ENCODE assay signal across 8 cellular contexts in the genomic region with DNA sequence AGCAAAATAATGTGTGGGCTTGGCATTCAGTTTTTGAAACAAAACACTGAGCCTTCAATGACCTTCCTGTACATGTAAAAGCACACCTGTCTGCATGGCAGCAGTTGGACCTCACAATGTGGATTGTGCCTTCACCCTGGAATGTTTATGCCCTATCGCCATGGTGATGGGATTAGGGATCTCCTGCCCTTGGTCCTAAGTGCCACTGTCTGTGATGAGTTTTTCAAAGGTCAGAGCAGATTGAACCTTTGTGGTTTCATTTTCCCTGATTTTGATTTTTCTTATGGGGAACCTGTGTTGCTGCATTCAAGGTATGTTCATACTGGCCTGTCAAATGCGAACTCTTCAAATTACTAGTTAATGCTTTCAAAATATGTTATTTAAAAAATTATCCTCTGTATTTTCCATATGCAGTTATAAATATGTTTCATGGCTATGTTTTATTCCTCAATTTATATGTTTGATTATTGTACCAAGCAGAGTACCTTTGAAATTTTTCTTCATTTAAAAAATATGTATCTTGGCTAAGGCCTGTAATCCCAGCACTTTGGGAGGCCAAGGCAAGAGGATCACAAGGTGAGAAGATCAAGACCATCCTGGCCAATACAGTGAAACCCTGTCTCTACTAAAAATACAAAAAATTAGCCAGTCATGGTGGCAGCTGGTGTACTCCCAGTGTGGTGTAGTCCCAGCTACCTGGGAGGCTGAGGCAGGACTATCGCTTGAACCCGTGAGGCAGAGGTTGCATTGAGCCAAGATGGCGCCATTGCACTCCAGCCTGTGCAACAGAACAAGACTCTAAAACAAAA.
A peak's percentile ranks its signal among the peaks of the same experiment; 100 is the strongest.
DNase-seq lines count a peak whose midpoint lies in the region; ATAC-seq lines count a peak whose summit lies in the region.
"Not testable (repeated sequence)": the region's sequence is repeated elsewhere in the genome, so short reads cannot be mapped to it uniquely, and the experiment has no call there.

No MANE protein-coding gene starts in this region.

- H3K4me1 ChIP-seq in HUES64 (ENCODE audit: insufficient read depth, low read length); mesendoderm (ENCODE audit: control insufficient read depth, low read depth, low read length): not testable (repeated sequence)

- H2BK5ac ChIP-seq in mesendoderm (ENCODE audit: low read length), result not testable (repeated sequence)

- not testable (repeated sequence) for H3K18ac ChIP-seq in mesendoderm (ENCODE audit: low read length)

- peak; percentile 86 for ATAC-seq in GM21390 (IDR thresholded peaks at IDR 0.05; ENCODE audit: unreplicated experiment)
- peak; percentile 91 for ATAC-seq in HG02973 (IDR thresholded peaks at IDR 0.05; ENCODE audit: unreplicated experiment)
- peak; percentile 83 for ATAC-seq in activated CD8-positive, alpha-beta T cell treated with anti-CD3 and anti-CD28 coated beads, Interleukin-2, amount 10 ng/mL, durations not matched to agents 7 days and 5 days
- peak; percentile 87 for ATAC-seq in esophagus mucosa

- H3K36me3 Mint-ChIP-seq in activated CD8-positive, alpha-beta T cell treated with anti-CD3 and anti-CD28 coated beads, Interleukin-2, amount 10 ng/mL, durations not matched to agents 7 days and 5 days (ENCODE audit: low read depth), result not testable (repeated sequence)

- H2BK15ac ChIP-seq in mesendoderm (replicated peaks; ENCODE audit: low read depth), result not testable (repeated sequence)

- H3K4ac ChIP-seq in mesendoderm (ENCODE audit: low read depth, low read length), result not testable (repeated sequence)

- not testable (repeated sequence) for H3K27ac Mint-ChIP-seq in activated CD8-positive, alpha-beta T cell treated with anti-CD3 and anti-CD28 coated beads, Interleukin-2, amount 10 ng/mL, durations not matched to agents 7 days and 5 days

- H3K4me1 Mint-ChIP-seq in activated CD8-positive, alpha-beta T cell treated with anti-CD3 and anti-CD28 coated beads, Interleukin-2, amount 10 ng/mL, durations not matched to agents 7 days and 5 days (ENCODE audit: low read depth), result not testable (repeated sequence)

- CTCF ChIA-PET in activated CD8-positive, alpha-beta T cell treated with anti-CD3 and anti-CD28 coated beads, Interleukin-2, amount 10 ng/mL, durations not matched to agents 7 days and 5 days (lab: Charles Lee), result not testable (repeated sequence)

- H3K79me2 ChIP-seq in mesendoderm (ENCODE audit: control insufficient read depth, insufficient read depth, low read length), result not testable (repeated sequence)

- peaks cover 15% of the 10 kb centered on the region for H3K9me3 Mint-ChIP-seq in activated CD8-positive, alpha-beta T cell treated with anti-CD3 and anti-CD28 coated beads, Interleukin-2, amount 10 ng/mL, durations not matched to agents 7 days and 5 days (ENCODE audit: insufficient read depth)

- peaks cover 54% of the 10 kb centered on the region for H3K9me3 ChIP-seq in HUES64 (ENCODE audit: insufficient read depth, low read depth, low read length)

- H3K79me1 ChIP-seq in mesendoderm (ENCODE audit: low read length), result not testable (repeated sequence)

- not testable (repeated sequence) for H3K9ac ChIP-seq in HUES64 (ENCODE audit: low read depth, low read length); mesendoderm (ENCODE audit: low read length)

- H2BK120ac ChIP-seq in mesendoderm (ENCODE audit: low read depth, low read length), result not testable (repeated sequence)

- POLR2A ChIA-PET in activated CD8-positive, alpha-beta T cell treated with anti-CD3 and anti-CD28 coated beads, Interleukin-2, amount 10 ng/mL, durations not matched to agents 7 days and 5 days (lab: Charles Lee), result not testable (repeated sequence)

- H3K4me2 ChIP-seq in mesendoderm (ENCODE audit: low read length), result not testable (repeated sequence)

- H3K4me3 Mint-ChIP-seq in activated CD8-positive, alpha-beta T cell treated with anti-CD3 and anti-CD28 coated beads, Interleukin-2, amount 10 ng/mL, durations not matched to agents 7 days and 5 days, result not testable (repeated sequence)

- peak; percentile 0 for DNase-seq in EH (ENCODE audit: low read depth)
- peak; percentile 23 for DNase-seq in activated CD8-positive, alpha-beta T cell treated with anti-CD3 and anti-CD28 coated beads, Interleukin-2, amount 10 ng/mL, durations not matched to agents 7 days and 5 days
- DNase-seq in mesendoderm, result peak; percentile 81
- peak; percentile 23 for DNase-seq in stimulated activated CD8-positive, alpha-beta memory T cell treated with anti-CD3 and anti-CD28 coated beads, Interleukin-4, amount 100 ng/mL, for 48 hours

- H3K56ac ChIP-seq in mesendoderm (ENCODE audit: low read length), result not testable (repeated sequence)

- H3K4me3 ChIP-seq in HUES64 (ENCODE audit: low read length), result peak overlapping the region; percentile 8; the same call in 1 of the 2 replicates
- not testable (repeated sequence) for H3K4me3 ChIP-seq in mesendoderm (ENCODE audit: low read length)

- H4K5ac ChIP-seq in mesendoderm (ENCODE audit: low read length), result not testable (repeated sequence)

- H3K27me3 ChIP-seq in HUES64 (ENCODE audit: insufficient read depth, low read length); mesendoderm (ENCODE audit: insufficient read depth, low read length, poor library complexity): not testable (repeated sequence)

- not testable (repeated sequence) for H3K27ac ChIP-seq in HUES64 (ENCODE audit: low read depth, low read length); mesendoderm (ENCODE audit: low read depth, low read length)

- H2AK5ac ChIP-seq in mesendoderm (ENCODE audit: low read length), result not testable (repeated sequence)

- not testable (repeated sequence) for H3K27me3 Mint-ChIP-seq in activated CD8-positive, alpha-beta T cell treated with anti-CD3 and anti-CD28 coated beads, Interleukin-2, amount 10 ng/mL, durations not matched to agents 7 days and 5 days (ENCODE audit: low read depth)

- H3K23ac ChIP-seq in mesendoderm (ENCODE audit: low read length), result not testable (repeated sequence)

- 72% methylated on average over 5 of the region's 5 CpGs for WGBS in HUES64
- no CpG with 5 or more reads among the region's 5 CpGs for WGBS in mesendoderm (ENCODE audit: extremely low coverage, insufficient coverage, low lambda C conversion rate)

- not testable (repeated sequence) for H3K36me3 ChIP-seq in HUES64 (ENCODE audit: insufficient read depth, low read length); mesendoderm (ENCODE audit: control insufficient read depth, insufficient read depth, low read length)

- H4K8ac ChIP-seq in mesendoderm (ENCODE audit: low read depth, low read length), result not testable (repeated sequence)

Comparison
In these comparisons a context has a peak if more than half of its experiments do, and no peak if none do; other contexts are left out.
1. DNase-seq: peak in every context shown above with its lines; median percentile 81 in mesendoderm; 23 in activated CD8-positive, alpha-beta T cell treated with anti-CD3 and anti-CD28 coated beads, Interleukin-2, amount 10 ng/mL, durations not matched to agents 7 days and 5 days; 23 in stimulated activated CD8-positive, alpha-beta memory T cell treated with anti-CD3 and anti-CD28 coated beads, Interleukin-4, amount 100 ng/mL, for 48 hours; 0 in EH.